21 cellular contexts compared by ENCODE assay signal in genomic region chr15:59952960-59953359, GRCh38. TPM values are rescaled to one million over a fixed set of nuclear protein-coding genes. Genes with fewer than 3 reads are reported as not detected.
DNase-seq lines count a peak whose midpoint lies in the region; TF ChIP-seq lines count a peak whose summit lies in the region.
"Had no signal": no experiment of that assay in that cellular context is flagged by ENCODE, and none has a peak within 500 bp of the region (broad histone marks: within the 10 kb centered on the region; RNA-seq: fewer than 3 reads in every experiment).

No MANE protein-coding gene starts in this region.

- H3K4me2 ChIP-seq in neural progenitor cell: peak overlapping the region; percentile 32
- H3K4me2 ChIP-seq: SK-N-SH had no signal

- H3K79me2 ChIP-seq in neural progenitor cell (ENCODE audit: low read depth): no peaks in the 10 kb centered on the region

- H3K9ac ChIP-seq in neural progenitor cell: no peak overlapping the region
- H3K9ac ChIP-seq: SK-N-SH had no signal

- H3F3A ChIP-seq in neural progenitor cell (ENCODE audit: low read depth): no peaks in the 10 kb centered on the region

- H3K4me3 ChIP-seq in HEK293 (ENCODE audit: low read depth, low read length) (no peak overlapping the region), WERI-Rb-1 (ENCODE audit: low read depth, low read length) (peak overlapping the region; percentile 25; the same call in 1 of the 2 replicates), neural progenitor cell (no peak overlapping the region), breast epithelium (no peak overlapping the region)

- peaks cover 2% of the 10 kb centered on the region for H3K36me3 Mint-ChIP-seq in neural progenitor cell
- H3K36me3 Mint-ChIP-seq: CD14-positive monocyte had no signal

- CTCF ChIA-PET in HEK293 (lab: Yijun Ruan, JAX): interaction anchor here (0.7 kb wide), 1 partner anchor 49 kb away, joined by 3 read pairs; no protein-coding TSS in a partner anchor

- H3K27me3 ChIP-seq in WERI-Rb-1 (ENCODE audit: insufficient read depth, low read depth, severe bottlenecking) (no peaks in the 10 kb centered on the region), neural progenitor cell (no peaks in the 10 kb centered on the region), breast epithelium (no peaks in the 10 kb centered on the region)

- peaks cover 3% of the 10 kb centered on the region for H3K9me3 Mint-ChIP-seq in neural progenitor cell

- no peak overlapping the region for H3K27ac Mint-ChIP-seq in neural progenitor cell
- H3K27ac Mint-ChIP-seq: CD14-positive monocyte; CD8-positive, alpha-beta memory T cell had no signal

- intact Hi-C loops in breast epithelium (cut with DNase I; ENCODE audit: low total_unique reads): no loop called here

- TF ChIP-seq POLR2A in breast epithelium (IDR thresholded peaks at IDR 0.05): no peak

- DNase-seq in NCI-H1092 treated with DMSO at 0.1 percent for 48 hours (lab: John Stamatoyannopoulos, UW): peak; percentile 10
- DNase-seq in NCI-H1092 (lab: John Stamatoyannopoulos, UW): no peak
- no peak for DNase-seq in WERI-Rb-1
- DNase-seq in neural progenitor cell (ENCODE audit: low spot score): no peak
- no peak for DNase-seq in breast epithelium (ENCODE audit: low spot score in 2 of 2)
- DNase-seq in SKM-1 (lab: John Stamatoyannopoulos, UW; ENCODE audit: unreplicated experiment): no peak
- no peak for DNase-seq in hippocampal formation (lab: John Stamatoyannopoulos, UW)
- DNase-seq: ACHN; BE2C; CD8-positive, alpha-beta memory T cell; GF-D8; GOT3; MV-4-11; NCI-H2171 treated with DMSO at 0.1 percent for 48 hours; OCI-M1; SIG-M5; SK-N-SH had no signal

- H3K4me1 ChIP-seq in HEK293 (ENCODE audit: control insufficient read depth, insufficient read depth, low read length): peaks cover 8% of the 10 kb centered on the region
- peaks cover 11% of the 10 kb centered on the region for H3K4me1 ChIP-seq in neural progenitor cell
- H3K4me1 ChIP-seq in breast epithelium: no peaks in the 10 kb centered on the region
- H3K4me1 ChIP-seq: BE2C had no signal

- no peaks in the 10 kb centered on the region for H4K20me1 ChIP-seq in neural progenitor cell (ENCODE audit: low read depth)

- POLR2A ChIA-PET in HEK293 (lab: Yijun Ruan, JAX): no interaction called here

- H3K27ac ChIP-seq in HEK293 (ENCODE audit: extremely low read depth, low read depth, low read length) (peak overlapping the region; percentile 83), WERI-Rb-1 (no peak overlapping the region), neural progenitor cell (no peak overlapping the region), breast epithelium (no peak overlapping the region)
- H3K27ac ChIP-seq: 22Rv1, HL-60 had no signal

- H3K36me3 ChIP-seq in HEK293 (ENCODE audit: control insufficient read depth in 2 of 2, insufficient read depth in 1 of 2, low read length in 2 of 2) (no peaks in the 10 kb centered on the region), WERI-Rb-1 (no peaks in the 10 kb centered on the region), neural progenitor cell (no peaks in the 10 kb centered on the region), breast epithelium (no peaks in the 10 kb centered on the region)
- H3K36me3 ChIP-seq: BE2C had no signal

- no peak overlapping the region for H2AFZ ChIP-seq in neural progenitor cell (replicated peaks)

- H3K9me3 ChIP-seq in HEK293 (ENCODE audit: control insufficient read depth, insufficient read depth, low read depth, low read length) (peaks cover 4% of the 10 kb centered on the region; the same call in 1 of the 2 replicates), WERI-Rb-1 (ENCODE audit: severe bottlenecking) (no peaks in the 10 kb centered on the region), neural progenitor cell (ENCODE audit: low read depth) (no peaks in the 10 kb centered on the region), breast epithelium (peaks cover 0 to 5% of the 10 kb centered on the region in 2 donors)
- H3K9me3 ChIP-seq: BE2C, SK-N-SH had no signal

- no peak overlapping the region for H3K4me3 Mint-ChIP-seq in neural progenitor cell
- H3K4me3 Mint-ChIP-seq: CD14-positive monocyte; CD8-positive, alpha-beta memory T cell had no signal

- peaks cover 3% of the 10 kb centered on the region for H3K27me3 Mint-ChIP-seq in neural progenitor cell (ENCODE audit: insufficient read depth, low read depth)

- TF ChIP-seq CTCF in HEK293 (tag by site-specific recombination; IDR thresholded peaks at IDR 0.05): no peak
- no peak for TF ChIP-seq CTCF in WERI-Rb-1 (IDR thresholded peaks at IDR 0.05; ENCODE audit: low read depth, low read length)
- TF ChIP-seq CTCF in neural progenitor cell (IDR thresholded peaks at IDR 0.05): no peak
- no peak for TF ChIP-seq CTCF in breast epithelium (IDR thresholded peaks at IDR 0.05)

- H3K4me1 Mint-ChIP-seq in neural progenitor cell: peaks cover 10% of the 10 kb centered on the region
- H3K4me1 Mint-ChIP-seq: CD14-positive monocyte; CD8-positive, alpha-beta memory T cell had no signal

TF ChIP-seq in HEK293, 187 proteins besides CTCF, POLR2A, EP300 and RAD21:
- TF ChIP-seq ZNF19 (tag by site-specific recombination; IDR thresholded peaks at IDR 0.05; ENCODE audit: low read depth) (no peak), ZNF670 (tag by site-specific recombination; IDR thresholded peaks at IDR 0.05; ENCODE audit: low read depth) (no peak), SCRT1 (tag by site-specific recombination; IDR thresholded peaks at IDR 0.05; ENCODE audit: borderline replicate concordance) (no peak), KLF1 (tag by site-specific recombination; IDR thresholded peaks at IDR 0.05) (no peak), ZNF530 (tag by site-specific recombination; IDR thresholded peaks at IDR 0.05; ENCODE audit: low read depth) (no peak), GLIS2 (tag by site-specific recombination; IDR thresholded peaks at IDR 0.05) (no peak), ZNF549 (tag by site-specific recombination; IDR thresholded peaks at IDR 0.05) (no peak)
- TF ChIP-seq, protein P1, sequence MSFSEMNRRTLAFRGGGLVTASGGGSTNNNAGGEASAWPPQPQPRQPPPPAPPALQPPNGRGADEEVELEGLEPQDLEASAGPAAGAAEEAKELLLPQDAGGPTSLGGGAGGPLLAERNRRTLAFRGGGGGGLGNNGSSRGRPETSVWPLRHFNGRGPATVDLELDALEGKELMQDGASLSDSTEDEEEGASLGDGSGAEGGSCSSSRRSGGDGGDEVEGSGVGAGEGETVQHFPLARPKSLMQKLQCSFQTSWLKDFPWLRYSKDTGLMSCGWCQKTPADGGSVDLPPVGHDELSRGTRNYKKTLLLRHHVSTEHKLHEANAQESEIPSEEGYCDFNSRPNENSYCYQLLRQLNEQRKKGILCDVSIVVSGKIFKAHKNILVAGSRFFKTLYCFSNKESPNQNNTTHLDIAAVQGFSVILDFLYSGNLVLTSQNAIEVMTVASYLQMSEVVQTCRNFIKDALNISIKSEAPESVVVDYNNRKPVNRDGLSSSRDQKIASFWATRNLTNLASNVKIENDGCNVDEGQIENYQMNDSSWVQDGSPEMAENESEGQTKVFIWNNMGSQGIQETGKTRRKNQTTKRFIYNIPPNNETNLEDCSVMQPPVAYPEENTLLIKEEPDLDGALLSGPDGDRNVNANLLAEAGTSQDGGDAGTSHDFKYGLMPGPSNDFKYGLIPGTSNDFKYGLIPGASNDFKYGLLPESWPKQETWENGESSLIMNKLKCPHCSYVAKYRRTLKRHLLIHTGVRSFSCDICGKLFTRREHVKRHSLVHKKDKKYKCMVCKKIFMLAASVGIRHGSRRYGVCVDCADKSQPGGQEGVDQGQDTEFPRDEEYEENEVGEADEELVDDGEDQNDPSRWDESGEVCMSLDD (tag by site-specific recombination; IDR thresholded peaks at IDR 0.05): no peak

RNA-seq across cellular contexts. Expression of gene FOXB1, which starts 51.2 kb away (rescaled TPM):
- total RNA-seq in neural progenitor cell (ENCODE audit: low replicate concordance): 7.3 and 9.6 TPM in 2 replicates
- total RNA-seq in breast epithelium: not detected
